In genomic region chr15:93706881-93707280, GRCh38 we compare ENCODE assay signal across 19 cellular contexts.
DNase-seq lines count a peak whose midpoint lies in the region; ATAC-seq, FAIRE-seq and TF ChIP-seq lines count a peak whose summit lies in the region.
"Had no signal": no experiment of that assay in that cellular context is flagged by ENCODE, and none has a peak within 500 bp of the region (broad histone marks: within the 10 kb centered on the region; RNA-seq: fewer than 3 reads in every experiment).

No MANE protein-coding gene starts in this region.

- H3K79me2 ChIP-seq in trophoblast cell (ENCODE audit: control insufficient read depth, insufficient read depth, low read length, poor library complexity) (no peaks in the 10 kb centered on the region), HepG2 (ENCODE audit: insufficient read depth, low read length) (no peaks in the 10 kb centered on the region)

- H4K20me1 ChIP-seq in HepG2 (ENCODE audit: insufficient read depth, low read length) = no peaks in the 10 kb centered on the region

- H3K36me3 ChIP-seq in trophoblast cell (ENCODE audit: control insufficient read depth in 1 of 2, insufficient read depth in 2 of 2, low read length in 2 of 2) (no peaks in the 10 kb centered on the region), kidney (ENCODE audit: control insufficient read depth in 1 of 2, insufficient read depth in 2 of 2, low read length in 2 of 2) (no peaks in the 10 kb centered on the region), HepG2 (replicated peaks in 1 of 2; ENCODE audit: control insufficient read depth in 1 of 2, insufficient read depth in 2 of 2, low read length in 2 of 2) (no peaks in the 10 kb centered on the region)
- H3K36me3 ChIP-seq: HAP-1 had no signal

- H2BK5ac ChIP-seq in trophoblast cell (ENCODE audit: low read depth, low read length, poor library complexity) = no peak overlapping the region

- H3K36me3 Mint-ChIP-seq in HFFc6 (ENCODE audit: low read depth) = peaks cover 5% of the 10 kb centered on the region; the same call in 1 of the 2 replicates
- H3K36me3 Mint-ChIP-seq: CD4-positive, alpha-beta memory T cell had no signal

- BruUV-seq in HepG2 (replicated peaks; lab: Mats Ljungman, UMichigan) = no TSS peak

- H3K9me3 ChIP-seq in trophoblast cell (ENCODE audit: insufficient read depth, low read depth, low read length) (no peaks in the 10 kb centered on the region), kidney (ENCODE audit: control insufficient read depth in 1 of 2, low read length in 2 of 2) (no peaks in the 10 kb centered on the region), HepG2 (ENCODE audit: low read length) (no peaks in the 10 kb centered on the region)
- H3K9me3 ChIP-seq: Caco-2, HAP-1 had no signal

- H3K4me3 ChIP-seq in trophoblast cell (ENCODE audit: low read depth, low read length) (no peak overlapping the region), kidney (ENCODE audit: low read length in 2 of 2) (no peak overlapping the region), HepG2 (replicated peaks in 1 of 3; ENCODE audit: insufficient read depth in 1 of 3, low read depth in 2 of 3, low read length in 3 of 3) (no peak overlapping the region)
- H3K4me3 ChIP-seq: HAP-1 had no signal

- H2AK5ac ChIP-seq in trophoblast cell (ENCODE audit: low read length) = no peak overlapping the region

- no peak overlapping the region for H4K12ac ChIP-seq in trophoblast cell (ENCODE audit: low read depth, low read length)

- FAIRE-seq in kidney (lab: Jason Lieb, UNC) (no peak), HepG2 (lab: Jason Lieb, UNC) (no peak)
- FAIRE-seq: G401.6, GM12891, GM18507, H54 had no signal

- CTCF ChIA-PET in HepG2 (lab: Yijun Ruan, JAX; ENCODE audit: low intra/inter-chr PET ratio, low total read pairs) = no interaction called here

- no peak for TF ChIP-seq CTCF in HFFc6 (IDR thresholded peaks at IDR 0.05)
- no peak for TF ChIP-seq CTCF in kidney (IDR thresholded peaks at IDR 0.05; ENCODE audit: borderline replicate concordance, extremely low read depth, insufficient read depth)
- no peak for TF ChIP-seq CTCF in HepG2 (CRISPR knock-in tag; IDR thresholded peaks at IDR 0.05)

- peaks cover 42% of the 10 kb centered on the region for H3K4me1 Mint-ChIP-seq in HFFc6 (ENCODE audit: low read depth)
- H3K4me1 Mint-ChIP-seq: CD4-positive, alpha-beta memory T cell had no signal

- TF ChIP-seq RAD21 in HepG2 (CRISPR knock-in tag; IDR thresholded peaks at IDR 0.05) = no peak

- no peak overlapping the region for H3K18ac ChIP-seq in trophoblast cell (ENCODE audit: low read length)

- DNase-seq in AG20443 (ENCODE audit: low spot score) = peak; percentile 11
- DNase-seq in HFFc6 = peak; percentile 7
- peak; percentile 2 for DNase-seq in fibroblast of peridontal ligament (ENCODE audit: extremely low read depth)
- DNase-seq in trophoblast cell = peak; percentile 52 to 82
- DNase-seq in head of caudate nucleus = no peak
- no peak for DNase-seq in HCEC 1CT
- DNase-seq in kidney = no peak
- no peak for DNase-seq in HepG2 (ENCODE audit: low spot score)
- DNase-seq: C1 segment of cervical spinal cord; Caco-2; CD4-positive, alpha-beta memory T cell; DMS153; DND-41; GOT3 had no signal

- no peak overlapping the region for H2BK12ac ChIP-seq in trophoblast cell (ENCODE audit: low read length)

- H3K27ac Mint-ChIP-seq in HFFc6 = 0 out of 2 replicates have a peak overlapping the region, but pooled peaks have one; percentile 5
- H3K27ac Mint-ChIP-seq: CD4-positive, alpha-beta memory T cell had no signal

- H3K4me1 ChIP-seq in trophoblast cell (ENCODE audit: control insufficient read depth in 1 of 2, insufficient read depth in 2 of 2, low read length in 2 of 2) = no peaks in the 10 kb centered on the region
- no peaks in the 10 kb centered on the region for H3K4me1 ChIP-seq in kidney (ENCODE audit: control insufficient read depth in 1 of 2, insufficient read depth in 1 of 2, low read depth in 1 of 2, low read length in 2 of 2)
- H3K4me1 ChIP-seq in HepG2 (ENCODE audit: insufficient read depth, low read length) = no peaks in the 10 kb centered on the region
- H3K4me1 ChIP-seq: Caco-2, HAP-1 had no signal

- no peaks in the 10 kb centered on the region for H3K79me1 ChIP-seq in trophoblast cell (ENCODE audit: low read length)

- in situ Hi-C loops in HepG2 (cut with HindIII; ENCODE audit: extremely low pct_ligation_motif_present, low pct_unique_long_range_greater_than_20kb) = no loop called here

- H3K23ac ChIP-seq in trophoblast cell (ENCODE audit: low read length) = no peak overlapping the region

- H3K9ac ChIP-seq in trophoblast cell (ENCODE audit: low read length) = no peak overlapping the region
- no peak overlapping the region for H3K9ac ChIP-seq in kidney (ENCODE audit: low read length in 2 of 2)
- no peak overlapping the region for H3K9ac ChIP-seq in HepG2 (ENCODE audit: insufficient read depth, low read depth, low read length)

- ATAC-seq in HepG2 = no peak

- H3K27ac ChIP-seq in trophoblast cell (ENCODE audit: low read depth, low read length) (no peak overlapping the region), kidney (ENCODE audit: low read depth in 2 of 2, low read length in 2 of 2) (no peak overlapping the region), HepG2 (ENCODE audit: extremely low read length, insufficient read depth, low read length) (no peak overlapping the region)

- TF ChIP-seq EP300 in HepG2 (IDR thresholded peaks at IDR 0.05; ENCODE audit: low read depth in 2 of 2, low read length in 2 of 2) (no peak), HepG2 (CRISPR knock-in tag; IDR thresholded peaks at IDR 0.05; ENCODE audit: borderline replicate concordance) (no peak)

- H3K4ac ChIP-seq in trophoblast cell (ENCODE audit: low read depth, low read length) = no peak overlapping the region

- POLR2A ChIA-PET in HepG2 (lab: Yijun Ruan, JAX) = no interaction called here

- TF ChIP-seq POLR2A in HepG2 (IDR thresholded peaks at IDR 0.05; ENCODE audit: insufficient read depth in 1 of 2, low read depth in 2 of 2, low read length in 2 of 2) = no peak

- intact Hi-C loops in head of caudate nucleus (cut with DNase I) (no loop called here), kidney (cut with DNase I) (no loop called here), HepG2 (cut with micrococcal nuclease; ENCODE audit: unreplicated experiment) (no loop called here)

- H4K91ac ChIP-seq in trophoblast cell (ENCODE audit: low read depth, low read length) = no peak overlapping the region

- peaks cover 2% of the 10 kb centered on the region; the same call in 1 of the 2 replicates for H3K27me3 Mint-ChIP-seq in HFFc6 (ENCODE audit: insufficient read depth)
- H3K27me3 Mint-ChIP-seq: CD4-positive, alpha-beta memory T cell had no signal

- WGBS in trophoblast cell (ENCODE audit: extremely low coverage, insufficient coverage, insufficient read length) = no CpG with 5 or more reads among the region's 1 CpG
- 30% methylated on average over 1 of the region's 1 CpG for WGBS in HepG2 (ENCODE audit: low lambda C conversion rate)

- H2AFZ ChIP-seq in trophoblast cell (ENCODE audit: insufficient read depth, low read length, poor library complexity) = no peak overlapping the region
- no peak overlapping the region for H2AFZ ChIP-seq in HepG2 (ENCODE audit: low read length)

- H3K27me3 ChIP-seq in trophoblast cell (ENCODE audit: insufficient read depth, low read length) (no peaks in the 10 kb centered on the region), HepG2 (ENCODE audit: control insufficient read depth in 1 of 2, insufficient read depth in 2 of 2, low read length in 2 of 2) (no peaks in the 10 kb centered on the region)

- H3K14ac ChIP-seq in trophoblast cell (ENCODE audit: low read length) = no peak overlapping the region

- H3K9me3 Mint-ChIP-seq in HFFc6 = peaks cover 9% of the 10 kb centered on the region
- H3K9me3 Mint-ChIP-seq: CD4-positive, alpha-beta memory T cell had no signal

- H2BK120ac ChIP-seq in trophoblast cell (ENCODE audit: insufficient read depth, low read length, poor library complexity) = no peak overlapping the region

- no peak overlapping the region for H4K8ac ChIP-seq in trophoblast cell (ENCODE audit: low read depth, low read length)

- H3K4me2 ChIP-seq in trophoblast cell (ENCODE audit: low read length) (no peak overlapping the region), HepG2 (ENCODE audit: low read depth, low read length) (no peak overlapping the region)

- peak overlapping the region; percentile 38; the same call in 1 of the 2 replicates for H3K4me3 Mint-ChIP-seq in HFFc6
- H3K4me3 Mint-ChIP-seq: CD4-positive, alpha-beta memory T cell had no signal

TF ChIP-seq in HepG2, 621 proteins besides CTCF, POLR2A, EP300 and RAD21 (continues in another document):
- no peak for TF ChIP-seq FOXC1 (CRISPR knock-in tag; IDR thresholded peaks at IDR 0.05; ENCODE audit: borderline replicate concordance)
- no peak for TF ChIP-seq ZNF563 (CRISPR knock-in tag; IDR thresholded peaks at IDR 0.05)
- no peak for TF ChIP-seq BCLAF1 (IDR thresholded peaks at IDR 0.05)
- no peak for TF ChIP-seq ZNF619 (CRISPR knock-in tag; IDR thresholded peaks at IDR 0.05)
- TF ChIP-seq ZBTB14 (CRISPR knock-in tag; IDR thresholded peaks at IDR 0.05) = no peak

Comparison
In these comparisons a context has a peak if more than half of its experiments do, and no peak if none do; other contexts are left out.
1. DNase-seq: peak in AG20443 (single experiment), HFFc6 (single experiment), fibroblast of peridontal ligament (single experiment) and trophoblast cell (2 of 2); none in head of caudate nucleus (0 of 42), HCEC 1CT (single experiment), kidney (single experiment) and HepG2 (single experiment).